In genomic region chr17:78346605-78347250, GRCh38 we compare ENCODE assay signal across 1 cellular context.
TF ChIP-seq lines count a peak whose summit lies in the region.

No MANE protein-coding gene starts in this region.

TF ChIP-seq in H1, 55 proteins besides CTCF, POLR2A, EP300 and RAD21:
- TF ChIP-seq POLR2AphosphoS5 (IDR thresholded peaks at IDR 0.05; ENCODE audit: low read depth, low read length), result no peak
- TF ChIP-seq SP4 (IDR thresholded peaks at IDR 0.05; ENCODE audit: low read length), result no peak
- no peak for TF ChIP-seq KDM5A (IDR thresholded peaks at IDR 0.05; ENCODE audit: low read length)
- no peak for TF ChIP-seq JUN (IDR thresholded peaks at IDR 0.05; ENCODE audit: low read depth, low read length)
- TF ChIP-seq RXRA (IDR thresholded peaks at IDR 0.05; ENCODE audit: insufficient read depth, low read depth, low read length), result no peak
- TF ChIP-seq RFX5 (IDR thresholded peaks at IDR 0.05; ENCODE audit: borderline replicate concordance, low read depth, low read length), result no peak
- TF ChIP-seq EGR1 (IDR thresholded peaks at IDR 0.05; ENCODE audit: borderline replicate concordance, low read depth, low read length), result no peak
- TF ChIP-seq TBP (IDR thresholded peaks at IDR 0.05; ENCODE audit: low read depth, low read length), result no peak
